In genomic region chr5:141867139-141867538, GRCh38 we compare ENCODE assay signal across 18 cellular contexts. TPM values are rescaled to one million over a fixed set of nuclear protein-coding genes. Genes with fewer than 3 reads are reported as not detected.
DNase-seq lines count a peak whose midpoint lies in the region; ATAC-seq and TF ChIP-seq lines count a peak whose summit lies in the region.
"Had no signal": no experiment of that assay in that cellular context is flagged by ENCODE, and none has a peak within 500 bp of the region (broad histone marks: within the 10 kb centered on the region; RNA-seq: fewer than 3 reads in every experiment).

No MANE protein-coding gene starts in this region.

- H3K9me2 ChIP-seq in MM.1S (replicated peaks; ENCODE audit: insufficient read depth, low read length) = no peaks in the 10 kb centered on the region

- TF ChIP-seq CTCF in Calu3 (IDR thresholded peaks at IDR 0.05; ENCODE audit: unreplicated experiment) (no peak), body of pancreas (IDR thresholded peaks at IDR 0.05) (no peak), liver (IDR thresholded peaks at IDR 0.05; ENCODE audit: low read depth, low read length, missing input control) (no peak), spleen (IDR thresholded peaks at IDR 0.05 in 8 of 11, conservative IDR thresholded peaks at IDR 0.05 in 3 of 11) (no peak), MM.1S (IDR thresholded peaks at IDR 0.05; ENCODE audit: low read length) (no peak)

- H3K36me3 ChIP-seq in body of pancreas (replicated peaks in 1 of 2; ENCODE audit: insufficient read depth in 1 of 2, low read depth in 2 of 2) (peaks cover 0 to 11% of the 10 kb centered on the region in 2 donors), liver (ENCODE audit: control insufficient read depth in 4 of 4, insufficient read depth in 3 of 4, low read depth in 1 of 4, low read length in 3 of 4) (peaks cover 2 to 50% (median 21%) of the 10 kb centered on the region in 4 donors), spleen (no peaks in the 10 kb centered on the region), MM.1S (replicated peaks; ENCODE audit: insufficient read depth, low read length) (no peaks in the 10 kb centered on the region)
- H3K36me3 ChIP-seq: BLaER1 had no signal

- H3K4me3 ChIP-seq in body of pancreas = no peak overlapping the region
- H3K4me3 ChIP-seq in liver (ENCODE audit: low read depth in 1 of 3, low read length in 3 of 3) = no peak overlapping the region
- H3K4me3 ChIP-seq in spleen = no peak overlapping the region
- H3K4me3 ChIP-seq in MM.1S (ENCODE audit: low read length) = no peak overlapping the region
- H3K4me3 ChIP-seq: BLaER1, left lung had no signal

- no peak overlapping the region for H2AFZ ChIP-seq in MM.1S (ENCODE audit: low read length)

- H3K27me3 Mint-ChIP-seq in Calu3 (ENCODE audit: unreplicated experiment) = no peaks in the 10 kb centered on the region

- H3K4me3 Mint-ChIP-seq in Calu3 (ENCODE audit: low read depth, unreplicated experiment) = peak overlapping the region; percentile 25
- H3K4me3 Mint-ChIP-seq: activated naive CD4-positive, alpha-beta T cell treated with anti-CD3 and anti-CD28 coated beads for 36 hours; activated T-cell treated with anti-CD3 and anti-CD28 coated beads, Interleukin-2, amount 50 U/mL, for 4 hours; stimulated activated memory B cell treated with anti-CD40 and anti-IgM and Interleukin-4, amounts not matched to agents 10 μg/mL and 1 μg/mL and 100 μg/mL, for 72 hours had no signal

- H3F3A ChIP-seq in MM.1S (ENCODE audit: insufficient read depth, low read length) = peaks cover 22% of the 10 kb centered on the region

- H3K27me3 ChIP-seq in body of pancreas = no peaks in the 10 kb centered on the region
- no peaks in the 10 kb centered on the region for H3K27me3 ChIP-seq in liver (ENCODE audit: control insufficient read depth in 4 of 4, insufficient read depth in 4 of 4, low read length in 3 of 4)
- peaks cover 0 to 36% (median 4%) of the 10 kb centered on the region in 7 donors for H3K27me3 ChIP-seq in spleen (replicated peaks in 1 of 7)
- no peaks in the 10 kb centered on the region for H3K27me3 ChIP-seq in MM.1S (replicated peaks; ENCODE audit: insufficient read depth, low read length)

- H3K9me3 Mint-ChIP-seq in Calu3 (ENCODE audit: low read depth, unreplicated experiment) = no peaks in the 10 kb centered on the region
- H3K9me3 Mint-ChIP-seq: activated naive CD4-positive, alpha-beta T cell treated with anti-CD3 and anti-CD28 coated beads for 36 hours; activated T-cell treated with anti-CD3 and anti-CD28 coated beads, Interleukin-2, amount 50 U/mL, for 4 hours; stimulated activated memory B cell treated with anti-CD40 and anti-IgM and Interleukin-4, amounts not matched to agents 10 μg/mL and 1 μg/mL and 100 μg/mL, for 72 hours had no signal

- H3K79me2 ChIP-seq in MM.1S (ENCODE audit: low read length) = no peaks in the 10 kb centered on the region

- CTCF ChIA-PET in Calu3 (lab: Charles Lee) = interaction anchor here (0.7 to 1.8 kb wide), 2 partner anchors 110 to 128 kb away, joined by 4 to 5 read pairs; no protein-coding TSS in a partner anchor

- peaks cover 66% of the 10 kb centered on the region for H3K4me1 Mint-ChIP-seq in Calu3 (ENCODE audit: low read depth, unreplicated experiment)
- H3K4me1 Mint-ChIP-seq: stimulated activated memory B cell treated with anti-CD40 and anti-IgM and Interleukin-4, amounts not matched to agents 10 μg/mL and 1 μg/mL and 100 μg/mL, for 72 hours had no signal

- peak overlapping the region in 3 of 4 donors; percentile 77 to 83 (median 81) for H3K27ac ChIP-seq in body of pancreas
- no peak overlapping the region for H3K27ac ChIP-seq in liver (ENCODE audit: low read depth in 1 of 2, low read length in 2 of 2)
- no peak overlapping the region for H3K27ac ChIP-seq in spleen
- no peak overlapping the region for H3K27ac ChIP-seq in MM.1S (ENCODE audit: low read length)
- H3K27ac ChIP-seq: BLaER1, left lung had no signal

- peak overlapping the region; percentile 88 for H3K27ac Mint-ChIP-seq in Calu3 (ENCODE audit: unreplicated experiment)
- H3K27ac Mint-ChIP-seq: activated naive CD4-positive, alpha-beta T cell treated with anti-CD3 and anti-CD28 coated beads for 36 hours; stimulated activated memory B cell treated with anti-CD40 and anti-IgM and Interleukin-4, amounts not matched to agents 10 μg/mL and 1 μg/mL and 100 μg/mL, for 72 hours had no signal

- intact Hi-C loops in Calu3 (cut with micrococcal nuclease; ENCODE audit: unreplicated experiment) = no loop called here
- intact Hi-C loops in body of pancreas (cut with DNase I) = no loop called here
- intact Hi-C loops in spleen (cut with DNase I; ENCODE audit: low total_unique reads) = no loop called here
- intact Hi-C loops in cardiac septum (cut with DNase I) = no loop called here

- H3K36me3 Mint-ChIP-seq in Calu3 (ENCODE audit: insufficient read depth, unreplicated experiment) = peaks cover 74% of the 10 kb centered on the region
- H3K36me3 Mint-ChIP-seq: stimulated activated memory B cell treated with anti-CD40 and anti-IgM and Interleukin-4, amounts not matched to agents 10 μg/mL and 1 μg/mL and 100 μg/mL, for 72 hours had no signal

- no TSS peak for BruUV-seq in Calu3 (replicated peaks; lab: Mats Ljungman, UMichigan)

- H3K9ac ChIP-seq in liver (ENCODE audit: low read depth in 1 of 2, low read length in 2 of 2) = no peak overlapping the region
- no peak overlapping the region for H3K9ac ChIP-seq in MM.1S (ENCODE audit: low read length)
- H3K9ac ChIP-seq: BLaER1 had no signal

- H3K4me2 ChIP-seq in MM.1S (ENCODE audit: low read depth, low read length) = no peak overlapping the region
- H3K4me2 ChIP-seq: BLaER1 had no signal

- no peak for ATAC-seq in body of pancreas
- ATAC-seq: activated T-cell treated with anti-CD3 and anti-CD28 coated beads, Interleukin-2, amount 50 U/mL, for 4 hours; stimulated activated memory B cell treated with anti-CD40 and anti-IgM and Interleukin-4, amounts not matched to agents 10 μg/mL and 1 μg/mL and 100 μg/mL, for 72 hours had no signal

- H3K9me3 ChIP-seq in body of pancreas (no peaks in the 10 kb centered on the region), liver (ENCODE audit: control insufficient read depth in 4 of 4, low read length in 3 of 4) (no peaks in the 10 kb centered on the region), spleen (no peaks in the 10 kb centered on the region), MM.1S (replicated peaks; ENCODE audit: insufficient read depth, low read length) (no peaks in the 10 kb centered on the region)
- H3K9me3 ChIP-seq: BLaER1, left lung had no signal

- no peaks in the 10 kb centered on the region for H4K20me1 ChIP-seq in MM.1S (ENCODE audit: insufficient read depth, low read length)
- H4K20me1 ChIP-seq: BLaER1 had no signal

- TF ChIP-seq RAD21 in liver (IDR thresholded peaks at IDR 0.05) = peak in 1 of 2 donors; percentile 29

- DNase-seq in Calu3 = no peak
- peak in 3 of 4 donors; percentile 30 to 54 (median 41) for DNase-seq in body of pancreas
- DNase-seq in spleen = peak; percentile 22
- no peak for DNase-seq in MM.1S
- no peak for DNase-seq in cardiac septum (ENCODE audit: low spot score)
- DNase-seq in DMS 273 treated with DMSO at 0.1 percent for 48 hours (lab: John Stamatoyannopoulos, UW) = no peak
- no peak for DNase-seq in NCI-H2196 treated with DMSO at 0.1 percent for 48 hours (lab: John Stamatoyannopoulos, UW; ENCODE audit: unreplicated experiment)
- DNase-seq: activated CD8-positive, alpha-beta memory T cell treated with anti-CD3 and anti-CD28 coated beads for 24 hours; activated naive CD4-positive, alpha-beta T cell treated with anti-CD3 and anti-CD28 coated beads for 36 hours; activated T-cell treated with anti-CD3 and anti-CD28 coated beads, Interleukin-2, amount 50 U/mL, for 4 hours; anterior cingulate cortex; left lung; NCI-H1105 treated with DMSO at 0.1 percent for 48 hours; NCI-H526 treated with DMSO at 0.1 percent for 48 hours had no signal

- WGBS in body of pancreas, 2 donors = 39 to 54% methylated on average over 5 of the region's 5 CpGs
- 50% methylated on average over 5 of the region's 5 CpGs for WGBS in liver
- 83 to 94% (median 85%) methylated on average over 5 of the region's 5 CpGs for WGBS in spleen, 5 donors

- peak in 1 of 3 donors; percentile 27 for TF ChIP-seq POLR2A in body of pancreas (IDR thresholded peaks at IDR 0.05)
- no peak for TF ChIP-seq POLR2A in spleen (IDR thresholded peaks at IDR 0.05)

- H3K4me1 ChIP-seq in body of pancreas = peaks cover 33% of the 10 kb centered on the region
- peaks cover 2 to 39% (median 22%) of the 10 kb centered on the region in 4 donors for H3K4me1 ChIP-seq in liver (ENCODE audit: control insufficient read depth in 4 of 4, insufficient read depth in 4 of 4, low read length in 3 of 4)
- H3K4me1 ChIP-seq in spleen = no peaks in the 10 kb centered on the region
- peaks cover 34% of the 10 kb centered on the region for H3K4me1 ChIP-seq in MM.1S (ENCODE audit: low read length)

RNA-seq across cellular contexts. Expression of gene PCDH1, which starts 11.1 kb away (rescaled TPM):
- total RNA-seq in Calu3 (2022) (146 and 167 TPM in 2 replicates), body of pancreas (10 to 100 TPM; 24.9 to 31.3 TPM), liver (10 to 100 TPM in 1 of 2 donors, 1 to 10 TPM in 1; 9.8 to 52.8 TPM), spleen (10 to 100 TPM in 2 of 7 donors, 1 to 10 TPM in 5; 2.6 to 11.4 (median 7.4) TPM), cardiac septum (16.9 TPM)
- polyA plus RNA-seq in liver (10 to 100 TPM in 1 of 2 donors, 1 to 10 TPM in 1; 9.3 to 20.1 TPM), spleen (1 to 10 TPM in 2 of 3 donors, under 1 TPM in 1; 0.30 to 2.2 (median 1.4) TPM)
- total RNA-seq: activated naive CD4-positive, alpha-beta T cell treated with anti-CD3 and anti-CD28 coated beads for 36 hours; LHCN-M2 had no signal

RNA-seq across cellular contexts. Expression of gene DELE1, which starts 56.5 kb away (rescaled TPM):
- total RNA-seq in Calu3 (2022) (78.0 and 78.5 TPM in 2 replicates), body of pancreas (100 to 1,000 TPM in 1 of 2 donors, 10 to 100 TPM in 1; 50.6 to 100 TPM), liver (10 to 100 TPM; 33.6 to 49.0 TPM), spleen (100 to 1,000 TPM; 101 to 194 (median 149) TPM), cardiac septum (115 TPM)
- polyA plus RNA-seq in liver (10 to 100 TPM; 23.2 to 47.1 TPM), spleen (10 to 100 TPM; 36.1 to 83.3 (median 69.7) TPM)

Comparison
In these comparisons a context has a peak if more than half of its experiments do, and no peak if none do; other contexts are left out.
1. DNase-seq: peak in body of pancreas (3 of 4) and spleen (single experiment); none in Calu3 (single experiment), MM.1S (single experiment), cardiac septum (single experiment), DMS 273 treated with DMSO at 0.1 percent for 48 hours (single experiment) and NCI-H2196 treated with DMSO at 0.1 percent for 48 hours (single experiment).
2. H3K27ac ChIP-seq: peak in body of pancreas (3 of 4); none in liver (0 of 2), spleen (0 of 8) and MM.1S (single experiment).